In genomic region chr19:575527-576506, GRCh38 we compare ENCODE assay signal across 9 cellular contexts. TPM values are rescaled to one million over a fixed set of nuclear protein-coding genes. Genes with fewer than 3 reads are reported as not detected.
DNase-seq lines count a peak whose midpoint lies in the region; ATAC-seq and TF ChIP-seq lines count a peak whose summit lies in the region.
"Had no signal": no experiment of that assay in that cellular context is flagged by ENCODE, and none has a peak within 500 bp of the region (broad histone marks: within the 10 kb centered on the region; RNA-seq: fewer than 3 reads in every experiment).

No MANE protein-coding gene starts in this region.

- H3K4me3 ChIP-seq in BJ (ENCODE audit: low read depth, low read length) (peak overlapping the region; percentile 29), PC-3 (ENCODE audit: low read length) (peak overlapping the region; percentile 93), epithelial cell of proximal tubule (ENCODE audit: low read depth, low read length) (peak overlapping the region; percentile 91), muscle layer of colon (ENCODE audit: low read depth in 1 of 2, low read length in 2 of 2) (peak overlapping the region; percentile 20 to 52)

- no TSS peak for BruUV-seq in PC-3 (replicated peaks; lab: Mats Ljungman, UMichigan)

- peaks cover 80% of the 10 kb centered on the region for H3K79me2 ChIP-seq in PC-3 (ENCODE audit: low read length)

- CTCF ChIA-PET in BJ (lab: Yijun Ruan, JAX), result interaction anchor here (0.8 to 4.9 kb wide), 6 partner anchors 10 to 158 kb away, joined by 3 to 53 read pairs (median 3); no protein-coding TSS in a partner anchor
- CTCF ChIA-PET in PC-3 (lab: Charles Lee), result interaction anchor here (0.5 kb wide), 1 partner anchor 27 kb away, joined by 3 read pairs; no protein-coding TSS in a partner anchor

- no peak overlapping the region for H2AFZ ChIP-seq in PC-3 (ENCODE audit: low read length)

- H3K4me2 ChIP-seq in PC-3 (ENCODE audit: low read length), result peak overlapping the region; percentile 98

- H3K4me1 ChIP-seq in PC-3 (ENCODE audit: insufficient read depth, low read length) (peaks cover 20% of the 10 kb centered on the region), muscle layer of colon (ENCODE audit: insufficient read depth, low read length) (peaks cover 34% of the 10 kb centered on the region)

- intact Hi-C loops in PC-3 (cut with micrococcal nuclease), result loop anchor here (10.0 kb wide), 1 partner anchor 59 kb away; the partner anchor contains the start of genes FGF22 and POLRMT

- H3K27ac ChIP-seq in PC-3 (ENCODE audit: low read length), result peak overlapping the region; percentile 69
- H3K27ac ChIP-seq in muscle layer of colon (ENCODE audit: low read depth, low read length), result peak overlapping the region; percentile 73

- H3K9ac ChIP-seq in PC-3 (ENCODE audit: low read length) (peak overlapping the region; percentile 41; the same call in 1 of the 2 replicates), muscle layer of colon (ENCODE audit: low read length) (no peak overlapping the region)

- H3K9me3 ChIP-seq in PC-3 (ENCODE audit: low read length) (no peaks in the 10 kb centered on the region), muscle layer of colon (ENCODE audit: low read length) (no peaks in the 10 kb centered on the region)

- H3K36me3 ChIP-seq in BJ (ENCODE audit: control insufficient read depth, insufficient read depth, low read length) (peaks cover 5% of the 10 kb centered on the region), PC-3 (ENCODE audit: low read depth, low read length) (no peaks in the 10 kb centered on the region; the same call in 1 of the 2 replicates), muscle layer of colon (ENCODE audit: insufficient read depth, low read length) (peaks cover 5% of the 10 kb centered on the region)

- POLR2A ChIA-PET in BJ (lab: Charles Lee) (no interaction called here), PC-3 (lab: Charles Lee; ENCODE audit: unreplicated experiment) (interaction anchor here (0.6 to 0.7 kb wide), 3 partner anchors 100 to 319 kb away, joined by 3 to 6 read pairs (median 4); no protein-coding TSS in a partner anchor)

- H3K27me3 ChIP-seq in BJ (ENCODE audit: control insufficient read depth, insufficient read depth, low read length) (no peaks in the 10 kb centered on the region), PC-3 (ENCODE audit: low read length) (no peaks in the 10 kb centered on the region), muscle layer of colon (ENCODE audit: control insufficient read depth in 1 of 2, insufficient read depth in 2 of 2, low read length in 2 of 2) (no peaks in the 10 kb centered on the region)

- H3F3A ChIP-seq in PC-3 (ENCODE audit: low read length, unreplicated experiment), result no peaks in the 10 kb centered on the region

- no peak for TF ChIP-seq CTCF in BJ (IDR thresholded peaks at IDR 0.05; ENCODE audit: insufficient read depth, low read depth, low read length)
- TF ChIP-seq CTCF in PC-3 (conservative IDR thresholded peaks at IDR 0.05; ENCODE audit: low read depth, low read length), result no peak
- no peak for TF ChIP-seq CTCF in epithelial cell of proximal tubule (conservative IDR thresholded peaks at IDR 0.05; ENCODE audit: low read depth, low read length)

- DNase-seq in BJ (ENCODE audit: low read depth) (no peak), PC-3 (peak; percentile 75), epithelial cell of proximal tubule (ENCODE audit: low read depth) (no peak), GF-D8 (lab: John Stamatoyannopoulos, UW) (no peak)
- no peak for DNase-seq in activated CD8-positive, alpha-beta memory T cell treated with anti-CD3 and anti-CD28 coated beads for 24 hours

- ATAC-seq in PC-3, result peak; percentile 71
- no peak for ATAC-seq in GM18517 (IDR thresholded peaks at IDR 0.05; ENCODE audit: unreplicated experiment)
- no peak for ATAC-seq in GM18511 (IDR thresholded peaks at IDR 0.05; ENCODE audit: unreplicated experiment)
- ATAC-seq: activated T-helper 17 cell treated with anti-CD3 and anti-CD28 coated beads, Interleukin-2, amount 50 U/mL, for 72 hours had no signal

- peaks cover 57% of the 10 kb centered on the region for H4K20me1 ChIP-seq in PC-3 (ENCODE audit: low read length)

- H3K9me2 ChIP-seq in PC-3 (replicated peaks; ENCODE audit: low read length), result no peaks in the 10 kb centered on the region

RNA-seq across cellular contexts. Expression of gene BSG, which starts 3.4 kb away (rescaled TPM):
- polyA plus RNA-seq in BJ (2011; rRNA removed), result 579 and 1,176 TPM in 2 replicates
- polyA minus RNA-seq in BJ (2011; rRNA and poly(A)+ RNA removed), result 119 and 216 TPM in 2 replicates
- 458 and 514 TPM in 2 replicates for total RNA-seq in PC-3 (2014; rRNA removed)
- 705 and 835 TPM in 2 replicates for total RNA-seq in epithelial cell of proximal tubule

RNA-seq across cellular contexts. Expression of gene HCN2, which starts 13.9 kb away (rescaled TPM):
- 0.83 and 1.5 TPM in 2 replicates for polyA plus RNA-seq in BJ (2011; rRNA removed)
- 3.1 and 6.0 TPM in 2 replicates for polyA minus RNA-seq in BJ (2011; rRNA and poly(A)+ RNA removed)
- total RNA-seq in PC-3 (2014; rRNA removed) (0.04 and 0.46 TPM in 2 replicates), epithelial cell of proximal tubule (0.22 TPM in 1 of 2 replicates, not detected in the other)

RNA-seq across cellular contexts. Expression of gene GZMM, which starts 32.0 kb away (rescaled TPM):
- not detected in 2 replicates for polyA plus RNA-seq in BJ (2011; rRNA removed)
- polyA minus RNA-seq in BJ (2011; rRNA and poly(A)+ RNA removed), result not detected in 2 replicates
- 0.35 TPM in 1 of 2 replicates, not detected in the other for total RNA-seq in PC-3 (2014; rRNA removed)
- total RNA-seq in epithelial cell of proximal tubule, result not detected in 2 replicates

RNA-seq across cellular contexts. Expression of gene CDC34, which starts 44.3 kb away (rescaled TPM):
- 49.1 and 75.2 TPM in 2 replicates for polyA plus RNA-seq in BJ (2011; rRNA removed)
- polyA minus RNA-seq in BJ (2011; rRNA and poly(A)+ RNA removed), result 30.5 and 34.2 TPM in 2 replicates
- total RNA-seq in PC-3 (2014; rRNA removed) (119 and 152 TPM in 2 replicates), epithelial cell of proximal tubule (142 and 265 TPM in 2 replicates)

RNA-seq across cellular contexts. Expression of gene POLRMT, which starts 57.5 kb away (rescaled TPM):
- 21.9 and 38.6 TPM in 2 replicates for polyA plus RNA-seq in BJ (2011; rRNA removed)
- polyA minus RNA-seq in BJ (2011; rRNA and poly(A)+ RNA removed), result 54.6 and 106 TPM in 2 replicates
- 60.5 and 80.6 TPM in 2 replicates for total RNA-seq in PC-3 (2014; rRNA removed)
- total RNA-seq in epithelial cell of proximal tubule, result 37.9 and 60.0 TPM in 2 replicates

Comparison
In these comparisons a context has a peak if more than half of its experiments do, and no peak if none do; other contexts are left out.
1. H3K4me3 ChIP-seq: peak in every context shown above with its lines; median percentile 93 in PC-3; 91 in epithelial cell of proximal tubule; 36 in muscle layer of colon; 29 in BJ.